8 cellular contexts compared by ENCODE assay signal in the genomic region with DNA sequence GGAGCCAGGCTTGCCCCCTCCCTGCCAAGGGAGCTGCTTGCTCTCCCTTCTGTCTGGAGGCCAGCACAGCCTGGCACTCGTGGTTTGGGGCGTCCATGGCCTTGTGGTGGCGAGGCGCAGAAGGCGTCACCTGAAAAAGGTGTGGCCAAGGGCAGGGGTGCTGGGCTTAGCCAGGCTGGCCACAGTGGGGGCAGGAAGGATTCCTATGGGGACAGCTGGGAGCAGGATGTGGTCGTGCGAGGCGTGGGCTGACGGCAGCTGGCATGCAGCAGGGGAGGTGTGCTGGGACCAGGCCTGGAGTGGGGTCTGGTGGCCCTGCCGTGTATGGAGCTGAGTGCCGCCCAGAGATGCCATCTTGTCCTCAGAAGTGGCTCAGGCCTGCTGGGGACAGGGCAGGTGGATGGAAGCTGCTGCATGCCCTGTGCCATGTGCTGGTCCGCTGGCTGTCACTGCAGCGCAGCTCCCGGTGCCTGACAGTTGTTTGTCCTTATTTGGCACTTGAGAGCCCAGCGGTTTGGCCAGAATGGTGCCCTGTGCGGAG. TPM values are rescaled to one million over a fixed set of nuclear protein-coding genes. Genes with fewer than 3 reads are reported as not detected.
DNase-seq lines count a peak whose midpoint lies in the region; ATAC-seq and TF ChIP-seq lines count a peak whose summit lies in the region.

No MANE protein-coding gene starts in this region.

- H3K27ac Mint-ChIP-seq in activated T-helper 2 cell treated with anti-CD3 and anti-CD28 coated beads, Interferon-gamma antibody, Interleukin-2, Interleukin-4, amounts not matched to agents 10 μg/mL and 5 μg/mL and 100 μg/mL, durations not matched to agents 14 hours and 24 hours and 36 hours = peak overlapping the region; percentile 96
- H3K27ac Mint-ChIP-seq in memory B cell = peak overlapping the region; percentile 99

- peak overlapping the region; percentile 63 for H3K4me3 Mint-ChIP-seq in activated T-helper 2 cell treated with anti-CD3 and anti-CD28 coated beads, Interferon-gamma antibody, Interleukin-2, Interleukin-4, amounts not matched to agents 10 μg/mL and 5 μg/mL and 100 μg/mL, durations not matched to agents 14 hours and 24 hours and 36 hours (ENCODE audit: low read depth)
- peak overlapping the region; percentile 80 for H3K4me3 Mint-ChIP-seq in memory B cell

- H3K4me1 Mint-ChIP-seq in activated T-helper 2 cell treated with anti-CD3 and anti-CD28 coated beads, Interferon-gamma antibody, Interleukin-2, Interleukin-4, amounts not matched to agents 10 μg/mL and 5 μg/mL and 100 μg/mL, durations not matched to agents 14 hours and 24 hours and 36 hours (ENCODE audit: low read depth) = peaks cover 80% of the 10 kb centered on the region
- peaks cover 75% of the 10 kb centered on the region for H3K4me1 Mint-ChIP-seq in memory B cell

- peaks cover 44 to 100% (median 98%) of the 10 kb centered on the region in 9 donors for H3K4me1 ChIP-seq in heart right ventricle

- peaks cover 0 to 15% (median 0%) of the 10 kb centered on the region in 9 donors for H3K36me3 ChIP-seq in heart right ventricle

- WGBS in heart right ventricle, 2 donors = 71 to 78% methylated on average over 16 of the region's 16 CpGs

- peaks cover 73% of the 10 kb centered on the region for H3K36me3 Mint-ChIP-seq in activated T-helper 2 cell treated with anti-CD3 and anti-CD28 coated beads, Interferon-gamma antibody, Interleukin-2, Interleukin-4, amounts not matched to agents 10 μg/mL and 5 μg/mL and 100 μg/mL, durations not matched to agents 14 hours and 24 hours and 36 hours (ENCODE audit: low read depth)
- peaks cover 5% of the 10 kb centered on the region for H3K36me3 Mint-ChIP-seq in memory B cell

- no peaks in the 10 kb centered on the region for H3K27me3 Mint-ChIP-seq in activated T-helper 2 cell treated with anti-CD3 and anti-CD28 coated beads, Interferon-gamma antibody, Interleukin-2, Interleukin-4, amounts not matched to agents 10 μg/mL and 5 μg/mL and 100 μg/mL, durations not matched to agents 14 hours and 24 hours and 36 hours (ENCODE audit: low read depth)
- H3K27me3 Mint-ChIP-seq in memory B cell = no peaks in the 10 kb centered on the region

- no peaks in the 10 kb centered on the region for H3K27me3 ChIP-seq in heart right ventricle

- no peaks in the 10 kb centered on the region for H3K9me3 Mint-ChIP-seq in activated T-helper 2 cell treated with anti-CD3 and anti-CD28 coated beads, Interferon-gamma antibody, Interleukin-2, Interleukin-4, amounts not matched to agents 10 μg/mL and 5 μg/mL and 100 μg/mL, durations not matched to agents 14 hours and 24 hours and 36 hours
- H3K9me3 Mint-ChIP-seq in memory B cell = no peaks in the 10 kb centered on the region

- peak in 3 of 8 donors; percentile 0 to 20 (median 0) for ATAC-seq in heart right ventricle
- no peak for ATAC-seq in left cardiac atrium
- no peak for ATAC-seq in memory B cell (ENCODE audit: low read depth)
- ATAC-seq in GM18502 (IDR thresholded peaks at IDR 0.05; ENCODE audit: poor library complexity, unreplicated experiment) = no peak
- no peak for ATAC-seq in HG02885 (IDR thresholded peaks at IDR 0.05; ENCODE audit: poor library complexity, unreplicated experiment)

- H3K27ac ChIP-seq in heart right ventricle = peak overlapping the region in 9 of 10 donors; percentile 73 to 93 (median 90)

- TF ChIP-seq CTCF in heart right ventricle (IDR thresholded peaks at IDR 0.05) = no peak

- peak overlapping the region in 1 of 10 donors; percentile 0 for H3K4me3 ChIP-seq in heart right ventricle

- intact Hi-C loops in heart right ventricle (cut with DNase I) = no loop called here
- intact Hi-C loops in left cardiac atrium (cut with DNase I) = no loop called here
- intact Hi-C loops in activated T-helper 2 cell treated with anti-CD3 and anti-CD28 coated beads, Interferon-gamma antibody, Interleukin-2, Interleukin-4, amounts not matched to agents 10 μg/mL and 5 μg/mL and 100 μg/mL, durations not matched to agents 14 hours and 24 hours and 36 hours (cut with micrococcal nuclease) = loop anchor here (1.0 to 10.0 kb wide), 2 partner anchors 10 to 861 kb away; no protein-coding TSS in a partner anchor

- no peaks in the 10 kb centered on the region for H3K9me3 ChIP-seq in heart right ventricle

- DNase-seq in heart right ventricle = no peak
- DNase-seq in left cardiac atrium = no peak
- DNase-seq in activated T-helper 2 cell treated with anti-CD3 and anti-CD28 coated beads, Interferon-gamma antibody, Interleukin-2, Interleukin-4, amounts not matched to agents 10 μg/mL and 5 μg/mL and 100 μg/mL, durations not matched to agents 14 hours and 24 hours and 36 hours (ENCODE audit: low spot score) = peak; percentile 15
- no peak for DNase-seq in memory B cell (ENCODE audit: low spot score in 2 of 2)
- no peak for DNase-seq in HCEC 1CT
- DNase-seq in middle frontal gyrus (ENCODE audit: extremely low spot score, low spot score) = no peak

RNA-seq across cellular contexts. Expression of gene SH2B3, which starts 30.0 kb away (rescaled TPM):
- total RNA-seq in heart right ventricle = 10 to 100 TPM; 29.8 to 61.4 (median 39.0) TPM
- 10 to 100 TPM in 1 of 2 donors, 1 to 10 TPM in 1; 9.9 to 11.5 TPM for polyA plus RNA-seq in heart right ventricle
- total RNA-seq in left cardiac atrium = 10 to 100 TPM; 27.1 to 39.6 TPM
- total RNA-seq in activated T-helper 2 cell treated with anti-CD3 and anti-CD28 coated beads, Interferon-gamma antibody, Interleukin-2, Interleukin-4, amounts not matched to agents 10 μg/mL and 5 μg/mL and 100 μg/mL, durations not matched to agents 14 hours and 24 hours and 36 hours = 48.3 and 50.9 TPM in 2 replicates
